Comparison of ENCODE assay signal across 2 cellular contexts in genomic region chr19:15935167-15935702, GRCh38.
TF ChIP-seq lines count a peak whose summit lies in the region.

No MANE protein-coding gene starts in this region.

TF ChIP-seq in SK-N-SH treated with all-trans-retinoic acid at 6 μM for 48 hours, 23 proteins besides CTCF, POLR2A, EP300 and RAD21:
- TF ChIP-seq TCF4 (CRISPR knock-in tag; IDR thresholded peaks at IDR 0.05; ENCODE audit: borderline replicate concordance) (no peak), ISL1 (CRISPR knock-in tag; IDR thresholded peaks at IDR 0.05) (no peak), TOX (CRISPR knock-in tag; IDR thresholded peaks at IDR 0.05; ENCODE audit: borderline replicate concordance) (no peak), ESRRG (CRISPR knock-in tag; IDR thresholded peaks at IDR 0.05) (no peak), CREB5 (CRISPR knock-in tag; IDR thresholded peaks at IDR 0.05; ENCODE audit: low read depth) (no peak), POU6F1 (CRISPR knock-in tag; IDR thresholded peaks at IDR 0.05; ENCODE audit: borderline replicate concordance, low read depth) (no peak), OSR1 (CRISPR knock-in tag; IDR thresholded peaks at IDR 0.05) (no peak), SNAI2 (CRISPR knock-in tag; IDR thresholded peaks at IDR 0.05) (no peak), BACH2 (CRISPR knock-in tag; IDR thresholded peaks at IDR 0.05; ENCODE audit: borderline replicate concordance) (no peak), ZC3H10 (CRISPR knock-in tag; IDR thresholded peaks at IDR 0.05) (no peak), ZFP3 (CRISPR knock-in tag; IDR thresholded peaks at IDR 0.05) (no peak), CSRNP3 (CRISPR knock-in tag; IDR thresholded peaks at IDR 0.05) (no peak), ZNF70 (CRISPR knock-in tag; IDR thresholded peaks at IDR 0.05) (no peak), ARNTL (CRISPR knock-in tag; IDR thresholded peaks at IDR 0.05; ENCODE audit: borderline replicate concordance, low read depth) (no peak), TSHZ2 (CRISPR knock-in tag; IDR thresholded peaks at IDR 0.05) (no peak), ZNF565 (CRISPR knock-in tag; conservative IDR thresholded peaks at IDR 0.05; ENCODE audit: low read depth) (no peak)
TF ChIP-seq in SK-N-SH treated with all-trans-retinoic acid at 6 μM for 48 hours: peak in this region for 0.

TF ChIP-seq in SK-N-SH, 30 proteins besides CTCF, POLR2A, EP300 and RAD21:
- TF ChIP-seq USF1 (IDR thresholded peaks at IDR 0.05; ENCODE audit: borderline replicate concordance, low read depth) (no peak), FOSL2 (IDR thresholded peaks at IDR 0.05; ENCODE audit: borderline replicate concordance, low read depth) (no peak), RXRA (IDR thresholded peaks at IDR 0.05; ENCODE audit: borderline replicate concordance, low read depth) (no peak), POLR2AphosphoS5 (IDR thresholded peaks at IDR 0.05; ENCODE audit: low read depth, low read length) (no peak), RCOR1 (IDR thresholded peaks at IDR 0.05; ENCODE audit: low read length) (no peak), ELF1 (IDR thresholded peaks at IDR 0.05) (no peak), PBX3 (IDR thresholded peaks at IDR 0.05) (no peak), TEAD4 (IDR thresholded peaks at IDR 0.05; ENCODE audit: borderline replicate concordance, insufficient read depth) (no peak), SMC3 (IDR thresholded peaks at IDR 0.05; ENCODE audit: low read depth, low read length) (no peak), TAF1 (IDR thresholded peaks at IDR 0.05; ENCODE audit: borderline replicate concordance, low read depth, low read length) (no peak), NRF1 (IDR thresholded peaks at IDR 0.05; ENCODE audit: low read depth, low read length) (no peak), RFX5 (IDR thresholded peaks at IDR 0.05; ENCODE audit: low read length) (no peak), GABPA (IDR thresholded peaks at IDR 0.05; ENCODE audit: low read depth) (no peak), EZH2phosphoT487 (IDR thresholded peaks at IDR 0.05; ENCODE audit: borderline replicate concordance, low read depth) (no peak), NFIC (IDR thresholded peaks at IDR 0.05; ENCODE audit: borderline replicate concordance) (no peak), USF2 (IDR thresholded peaks at IDR 0.05; ENCODE audit: borderline replicate concordance, low read depth, low read length) (no peak), CHD2 (IDR thresholded peaks at IDR 0.05; ENCODE audit: low read length, partially characterized antibody) (no peak), FOXJ3 (CRISPR knock-in tag; IDR thresholded peaks at IDR 0.05) (no peak)
